ENCODE assay signal across 11 cellular contexts in the genomic region with DNA sequence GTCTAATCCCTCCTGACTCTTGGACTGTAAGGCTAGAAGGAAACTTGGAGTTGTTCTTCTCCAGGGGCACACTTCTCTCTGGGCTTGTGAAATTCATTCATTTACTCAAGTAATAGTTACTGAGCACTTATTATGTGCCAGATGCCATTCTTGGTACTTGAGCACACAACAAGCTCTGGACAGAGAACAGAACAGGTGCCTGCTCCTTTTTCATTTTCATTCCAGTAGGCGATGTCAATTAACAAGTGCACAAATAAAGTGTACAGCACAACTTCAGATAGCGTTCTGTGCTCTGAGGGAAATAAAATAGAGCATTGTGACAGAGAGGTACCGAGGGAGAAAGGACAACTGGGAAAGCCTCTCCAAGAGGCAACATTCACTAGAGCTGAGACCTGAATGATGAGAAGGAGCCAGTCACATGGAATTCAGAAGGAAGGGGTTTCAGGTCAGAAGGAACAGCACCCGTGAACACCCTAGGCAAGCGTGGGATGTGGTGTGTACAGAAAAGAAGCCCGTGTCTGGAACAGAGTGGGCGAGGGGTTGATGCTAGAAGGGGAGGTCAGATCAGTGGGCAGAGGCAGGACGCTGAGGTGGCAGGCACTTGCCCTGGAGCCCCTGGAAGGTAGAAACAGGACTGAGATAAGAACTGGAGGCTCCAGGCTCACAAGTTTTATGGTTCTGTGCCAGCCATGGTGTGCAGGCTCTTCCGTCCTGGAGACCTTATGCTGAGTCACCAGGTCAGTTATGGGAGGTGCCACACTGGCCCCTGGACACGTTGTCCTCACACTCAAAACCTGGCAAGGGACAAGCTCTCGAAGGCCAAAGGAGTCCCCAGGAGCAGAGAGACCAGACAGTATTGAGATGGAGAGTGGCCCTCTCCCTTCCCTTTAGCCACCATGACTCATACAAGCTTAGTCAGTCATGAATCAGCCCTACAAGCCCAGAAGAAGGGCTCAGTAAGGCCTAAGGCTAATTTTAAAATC. TPM values are rescaled to one million over a fixed set of nuclear protein-coding genes. Genes with fewer than 3 reads are reported as not detected.
A peak's percentile ranks its signal among the peaks of the same experiment; 100 is the strongest.
DNase-seq lines count a peak whose midpoint lies in the region; ATAC-seq and TF ChIP-seq lines count a peak whose summit lies in the region.
"Had no signal": no experiment of that assay in that cellular context is flagged by ENCODE, and none has a peak within 500 bp of the region (broad histone marks: within the 10 kb centered on the region; RNA-seq: fewer than 3 reads in every experiment).

No MANE protein-coding gene starts in this region.

- peaks cover 72% of the 10 kb centered on the region for H3K4me1 ChIP-seq in adipocyte (ENCODE audit: control insufficient read depth, insufficient read depth, low read length)
- peaks cover 27% of the 10 kb centered on the region for H3K4me1 ChIP-seq in suprapubic skin

- H3K27me3 ChIP-seq in adipocyte (replicated peaks; ENCODE audit: control insufficient read depth, insufficient read depth, low read length) (no peaks in the 10 kb centered on the region), suprapubic skin (no peaks in the 10 kb centered on the region)

- TF ChIP-seq CTCF in suprapubic skin (IDR thresholded peaks at IDR 0.05), result no peak

- TF ChIP-seq EP300 in suprapubic skin (IDR thresholded peaks at IDR 0.05), result no peak

- H3K9ac ChIP-seq in adipocyte (ENCODE audit: low read length), result peak overlapping the region; percentile 80

- peaks cover 20% of the 10 kb centered on the region for H3K27me3 Mint-ChIP-seq in activated T-helper 2 cell treated with anti-CD3 and anti-CD28 coated beads, Interferon-gamma antibody, Interleukin-2, Interleukin-4, amounts not matched to agents 10 μg/mL and 5 μg/mL and 100 μg/mL, durations not matched to agents 14 hours and 24 hours and 36 hours (ENCODE audit: low read depth)

- DNase-seq in HK-2 (ENCODE audit: unreplicated experiment) (peak; percentile 50), adipocyte (ENCODE audit: low read depth) (peak; percentile 74), left ventricle myocardium superior (peak; percentile 66), suprapubic skin (ENCODE audit: low spot score in 2 of 2) (no peak)
- DNase-seq in activated T-helper 2 cell treated with anti-CD3 and anti-CD28 coated beads, Interferon-gamma antibody, Interleukin-2, Interleukin-4, amounts not matched to agents 10 μg/mL and 5 μg/mL and 100 μg/mL, durations not matched to agents 14 hours and 24 hours and 36 hours (ENCODE audit: low spot score), result no peak
- DNase-seq in activated CD4-positive, alpha-beta T cell treated with anti-CD3 and anti-CD28 coated beads for 1 hour, result no peak
- DNase-seq: activated naive CD4-positive, alpha-beta T cell; immature natural killer cell had no signal

- no peaks in the 10 kb centered on the region for H3K36me3 ChIP-seq in adipocyte (ENCODE audit: control insufficient read depth, insufficient read depth, low read length, severe bottlenecking)
- no peaks in the 10 kb centered on the region for H3K36me3 ChIP-seq in suprapubic skin

- H3K27ac ChIP-seq in suprapubic skin, result peak overlapping the region; percentile 38
- H3K27ac ChIP-seq: HL-60 had no signal

- intact Hi-C loops in left ventricle myocardium superior (cut with micrococcal nuclease), result no loop called here
- intact Hi-C loops in activated T-helper 2 cell treated with anti-CD3 and anti-CD28 coated beads, Interferon-gamma antibody, Interleukin-2, Interleukin-4, amounts not matched to agents 10 μg/mL and 5 μg/mL and 100 μg/mL, durations not matched to agents 14 hours and 24 hours and 36 hours (cut with micrococcal nuclease), result no loop called here

- H3K4me1 Mint-ChIP-seq in activated T-helper 2 cell treated with anti-CD3 and anti-CD28 coated beads, Interferon-gamma antibody, Interleukin-2, Interleukin-4, amounts not matched to agents 10 μg/mL and 5 μg/mL and 100 μg/mL, durations not matched to agents 14 hours and 24 hours and 36 hours (ENCODE audit: low read depth), result no peaks in the 10 kb centered on the region
- H3K4me1 Mint-ChIP-seq: immature natural killer cell had no signal

- H3K9me3 Mint-ChIP-seq in activated T-helper 2 cell treated with anti-CD3 and anti-CD28 coated beads, Interferon-gamma antibody, Interleukin-2, Interleukin-4, amounts not matched to agents 10 μg/mL and 5 μg/mL and 100 μg/mL, durations not matched to agents 14 hours and 24 hours and 36 hours, result no peaks in the 10 kb centered on the region
- H3K9me3 Mint-ChIP-seq: immature natural killer cell had no signal

- H3K9me3 ChIP-seq in adipocyte (ENCODE audit: control insufficient read depth, low read length) (no peaks in the 10 kb centered on the region), suprapubic skin (no peaks in the 10 kb centered on the region)

- WGBS in suprapubic skin, result 73% methylated on average over 11 of the region's 11 CpGs

- H3K4me3 ChIP-seq in adipocyte (ENCODE audit: low read length) (no peak overlapping the region), suprapubic skin (no peak overlapping the region)

- no peak overlapping the region for H3K4me3 Mint-ChIP-seq in activated T-helper 2 cell treated with anti-CD3 and anti-CD28 coated beads, Interferon-gamma antibody, Interleukin-2, Interleukin-4, amounts not matched to agents 10 μg/mL and 5 μg/mL and 100 μg/mL, durations not matched to agents 14 hours and 24 hours and 36 hours (ENCODE audit: low read depth)
- H3K4me3 Mint-ChIP-seq: immature natural killer cell had no signal

- ATAC-seq in left ventricle myocardium superior (peak; percentile 89), HG03521 (IDR thresholded peaks at IDR 0.05; ENCODE audit: unreplicated experiment) (no peak), HG02885 (IDR thresholded peaks at IDR 0.05; ENCODE audit: poor library complexity, unreplicated experiment) (no peak)

- no peak for TF ChIP-seq POLR2A in suprapubic skin (IDR thresholded peaks at IDR 0.05)

- H3K36me3 Mint-ChIP-seq in activated T-helper 2 cell treated with anti-CD3 and anti-CD28 coated beads, Interferon-gamma antibody, Interleukin-2, Interleukin-4, amounts not matched to agents 10 μg/mL and 5 μg/mL and 100 μg/mL, durations not matched to agents 14 hours and 24 hours and 36 hours (ENCODE audit: low read depth), result no peaks in the 10 kb centered on the region
- H3K36me3 Mint-ChIP-seq: immature natural killer cell had no signal

- no peak overlapping the region for H3K27ac Mint-ChIP-seq in activated T-helper 2 cell treated with anti-CD3 and anti-CD28 coated beads, Interferon-gamma antibody, Interleukin-2, Interleukin-4, amounts not matched to agents 10 μg/mL and 5 μg/mL and 100 μg/mL, durations not matched to agents 14 hours and 24 hours and 36 hours
- H3K27ac Mint-ChIP-seq: immature natural killer cell had no signal

RNA-seq across cellular contexts. Expression of gene ABLIM3, which starts 7.2 kb away (rescaled TPM):
- total RNA-seq in left ventricle myocardium superior, result 130 TPM
- 10 to 100 TPM in 2 of 4 donors, 1 to 10 TPM in 2; 4.7 to 22.6 (median 13.4) TPM for total RNA-seq in suprapubic skin
- total RNA-seq in activated T-helper 2 cell treated with anti-CD3 and anti-CD28 coated beads, Interferon-gamma antibody, Interleukin-2, Interleukin-4, amounts not matched to agents 10 μg/mL and 5 μg/mL and 100 μg/mL, durations not matched to agents 14 hours and 24 hours and 36 hours, result not detected in 2 replicates

Comparison
In these comparisons a context has a peak if more than half of its experiments do, and no peak if none do; other contexts are left out.
1. DNase-seq: peak in HK-2 (single experiment), adipocyte (single experiment) and left ventricle myocardium superior (single experiment); none in suprapubic skin (0 of 2), activated T-helper 2 cell treated with anti-CD3 and anti-CD28 coated beads, Interferon-gamma antibody, Interleukin-2, Interleukin-4, amounts not matched to agents 10 μg/mL and 5 μg/mL and 100 μg/mL, durations not matched to agents 14 hours and 24 hours and 36 hours (single experiment) and activated CD4-positive, alpha-beta T cell treated with anti-CD3 and anti-CD28 coated beads for 1 hour (single experiment).